Comparison of ENCODE assay signal across 12 cellular contexts in genomic region chr17:2233441-2233947, GRCh38.
DNase-seq lines count a peak whose midpoint lies in the region; ATAC-seq and TF ChIP-seq lines count a peak whose summit lies in the region.
"Had no signal": no experiment of that assay in that cellular context is flagged by ENCODE, and none has a peak within 500 bp of the region (broad histone marks: within the 10 kb centered on the region; RNA-seq: fewer than 3 reads in every experiment).

No MANE protein-coding gene starts in this region.

- intact Hi-C loops in spleen (cut with DNase I; ENCODE audit: low total_unique reads): loop anchor here (10.0 kb wide), 1 partner anchor 59 kb away; no protein-coding TSS in a partner anchor
- intact Hi-C loops in activated T-helper 2 cell treated with anti-CD3 and anti-CD28 coated beads, Interferon-gamma antibody, Interleukin-2, Interleukin-4, amounts not matched to agents 10 μg/mL and 5 μg/mL and 100 μg/mL, durations not matched to agents 14 hours and 24 hours and 36 hours (cut with micrococcal nuclease): no loop called here

- no peak for TF ChIP-seq POLR2A in spleen (IDR thresholded peaks at IDR 0.05)

- peak; percentile 27 for DNase-seq in H4 (ENCODE audit: low spot score)
- DNase-seq in astrocyte of the hippocampus (ENCODE audit: low read depth, low spot score): peak; percentile 81
- DNase-seq in islet precursor cell: peak; percentile 75
- DNase-seq in spleen: no peak
- DNase-seq in effector memory CD8-positive, alpha-beta T cell: no peak
- DNase-seq in glutamatergic neuron: no peak
- DNase-seq in activated T-helper 2 cell treated with anti-CD3 and anti-CD28 coated beads, Interferon-gamma antibody, Interleukin-2, Interleukin-4, amounts not matched to agents 10 μg/mL and 5 μg/mL and 100 μg/mL, durations not matched to agents 14 hours and 24 hours and 36 hours (ENCODE audit: low spot score): no peak
- no peak for DNase-seq in DMS 273 treated with DMSO at 0.1 percent for 48 hours (lab: John Stamatoyannopoulos, UW)
- DNase-seq: activated CD4-positive, CD25-positive, alpha-beta regulatory T cell; activated naive CD8-positive, alpha-beta T cell treated with anti-CD3 and anti-CD28 coated beads, Interleukin-2, amount 10 ng/mL, durations not matched to agents 7 days and 5 days; foreskin keratinocyte had no signal

- H3K9me3 Mint-ChIP-seq in effector memory CD8-positive, alpha-beta T cell: no peaks in the 10 kb centered on the region
- no peaks in the 10 kb centered on the region for H3K9me3 Mint-ChIP-seq in glutamatergic neuron (ENCODE audit: unreplicated experiment)
- no peaks in the 10 kb centered on the region for H3K9me3 Mint-ChIP-seq in activated T-helper 2 cell treated with anti-CD3 and anti-CD28 coated beads, Interferon-gamma antibody, Interleukin-2, Interleukin-4, amounts not matched to agents 10 μg/mL and 5 μg/mL and 100 μg/mL, durations not matched to agents 14 hours and 24 hours and 36 hours
- H3K9me3 Mint-ChIP-seq: activated naive CD8-positive, alpha-beta T cell treated with anti-CD3 and anti-CD28 coated beads, Interleukin-2, amount 10 ng/mL, durations not matched to agents 7 days and 5 days had no signal

- H3K4me1 Mint-ChIP-seq in effector memory CD8-positive, alpha-beta T cell (ENCODE audit: low read depth in 2 of 2): peaks cover 6 to 10% of the 10 kb centered on the region in 2 donors
- H3K4me1 Mint-ChIP-seq in glutamatergic neuron (ENCODE audit: low read depth, unreplicated experiment): peaks cover 31% of the 10 kb centered on the region
- peaks cover 53% of the 10 kb centered on the region for H3K4me1 Mint-ChIP-seq in activated T-helper 2 cell treated with anti-CD3 and anti-CD28 coated beads, Interferon-gamma antibody, Interleukin-2, Interleukin-4, amounts not matched to agents 10 μg/mL and 5 μg/mL and 100 μg/mL, durations not matched to agents 14 hours and 24 hours and 36 hours (ENCODE audit: low read depth)

- no peak overlapping the region for H3K4me3 ChIP-seq in spleen

- no peaks in the 10 kb centered on the region for H3K9me3 ChIP-seq in spleen

- no peaks in the 10 kb centered on the region for H3K27me3 Mint-ChIP-seq in effector memory CD8-positive, alpha-beta T cell
- peaks cover 2% of the 10 kb centered on the region for H3K27me3 Mint-ChIP-seq in glutamatergic neuron (ENCODE audit: unreplicated experiment)
- H3K27me3 Mint-ChIP-seq in activated T-helper 2 cell treated with anti-CD3 and anti-CD28 coated beads, Interferon-gamma antibody, Interleukin-2, Interleukin-4, amounts not matched to agents 10 μg/mL and 5 μg/mL and 100 μg/mL, durations not matched to agents 14 hours and 24 hours and 36 hours (ENCODE audit: low read depth): no peaks in the 10 kb centered on the region
- H3K27me3 Mint-ChIP-seq: activated naive CD8-positive, alpha-beta T cell treated with anti-CD3 and anti-CD28 coated beads, Interleukin-2, amount 10 ng/mL, durations not matched to agents 7 days and 5 days had no signal

- H3K27ac Mint-ChIP-seq in effector memory CD8-positive, alpha-beta T cell: no peak overlapping the region
- H3K27ac Mint-ChIP-seq in glutamatergic neuron (ENCODE audit: unreplicated experiment): no peak overlapping the region
- H3K27ac Mint-ChIP-seq in activated T-helper 2 cell treated with anti-CD3 and anti-CD28 coated beads, Interferon-gamma antibody, Interleukin-2, Interleukin-4, amounts not matched to agents 10 μg/mL and 5 μg/mL and 100 μg/mL, durations not matched to agents 14 hours and 24 hours and 36 hours: no peak overlapping the region
- H3K27ac Mint-ChIP-seq: activated naive CD8-positive, alpha-beta T cell treated with anti-CD3 and anti-CD28 coated beads, Interleukin-2, amount 10 ng/mL, durations not matched to agents 7 days and 5 days had no signal

- H3K36me3 ChIP-seq in spleen: peaks cover 0 to 71% (median 4%) of the 10 kb centered on the region in 6 donors

- TF ChIP-seq CTCF in spleen (IDR thresholded peaks at IDR 0.05 in 8 of 11, conservative IDR thresholded peaks at IDR 0.05 in 3 of 11) (no peak), glutamatergic neuron (IDR thresholded peaks at IDR 0.05; ENCODE audit: partially characterized antibody, unreplicated experiment) (no peak)

- peaks cover 4 to 61% (median 24%) of the 10 kb centered on the region in 6 donors for H3K4me1 ChIP-seq in spleen
- H3K4me1 ChIP-seq: foreskin keratinocyte had no signal

- H3K4me3 Mint-ChIP-seq in effector memory CD8-positive, alpha-beta T cell: no peak overlapping the region
- no peak overlapping the region for H3K4me3 Mint-ChIP-seq in glutamatergic neuron (ENCODE audit: unreplicated experiment)
- no peak overlapping the region for H3K4me3 Mint-ChIP-seq in activated T-helper 2 cell treated with anti-CD3 and anti-CD28 coated beads, Interferon-gamma antibody, Interleukin-2, Interleukin-4, amounts not matched to agents 10 μg/mL and 5 μg/mL and 100 μg/mL, durations not matched to agents 14 hours and 24 hours and 36 hours (ENCODE audit: low read depth)
- H3K4me3 Mint-ChIP-seq: activated naive CD8-positive, alpha-beta T cell treated with anti-CD3 and anti-CD28 coated beads, Interleukin-2, amount 10 ng/mL, durations not matched to agents 7 days and 5 days had no signal

- ATAC-seq in effector memory CD8-positive, alpha-beta T cell (replicated peaks): no peak
- ATAC-seq: foreskin keratinocyte, HCT116 had no signal

- peak overlapping the region in 5 of 8 donors; percentile 25 to 58 (median 53) for H3K27ac ChIP-seq in spleen
- H3K27ac ChIP-seq: foreskin keratinocyte had no signal

- 76 to 83% (median 79%) methylated on average over 8 of the region's 8 CpGs for WGBS in spleen, 5 donors

- peaks cover 15% of the 10 kb centered on the region for H3K36me3 Mint-ChIP-seq in effector memory CD8-positive, alpha-beta T cell (ENCODE audit: insufficient read depth)
- H3K36me3 Mint-ChIP-seq in glutamatergic neuron (ENCODE audit: unreplicated experiment): no peaks in the 10 kb centered on the region
- peaks cover 64% of the 10 kb centered on the region for H3K36me3 Mint-ChIP-seq in activated T-helper 2 cell treated with anti-CD3 and anti-CD28 coated beads, Interferon-gamma antibody, Interleukin-2, Interleukin-4, amounts not matched to agents 10 μg/mL and 5 μg/mL and 100 μg/mL, durations not matched to agents 14 hours and 24 hours and 36 hours (ENCODE audit: low read depth)

- no peaks in the 10 kb centered on the region for H3K27me3 ChIP-seq in spleen (replicated peaks in 1 of 7)
- H3K27me3 ChIP-seq: foreskin keratinocyte had no signal

Comparison
In these comparisons a context has a peak if more than half of its experiments do, and no peak if none do; other contexts are left out.
1. DNase-seq: peak in H4 (single experiment), astrocyte of the hippocampus (single experiment) and islet precursor cell (single experiment); none in spleen (single experiment), effector memory CD8-positive, alpha-beta T cell (0 of 3), glutamatergic neuron (single experiment), activated T-helper 2 cell treated with anti-CD3 and anti-CD28 coated beads, Interferon-gamma antibody, Interleukin-2, Interleukin-4, amounts not matched to agents 10 μg/mL and 5 μg/mL and 100 μg/mL, durations not matched to agents 14 hours and 24 hours and 36 hours (single experiment) and DMS 273 treated with DMSO at 0.1 percent for 48 hours (single experiment).